15 cellular contexts compared by ENCODE assay signal in genomic region chr6:88775866-88776571, GRCh38.
DNase-seq lines count a peak whose midpoint lies in the region; ATAC-seq and TF ChIP-seq lines count a peak whose summit lies in the region.
"Had no signal": no experiment of that assay in that cellular context is flagged by ENCODE, and none has a peak within 500 bp of the region (broad histone marks: within the 10 kb centered on the region; RNA-seq: fewer than 3 reads in every experiment).

No MANE protein-coding gene starts in this region.

- no peak overlapping the region for H3K4me2 ChIP-seq in GM23338
- H3K4me2 ChIP-seq in SU-DHL-6 (ENCODE audit: low read depth, low read length, poor library complexity, severe bottlenecking) = no peak overlapping the region
- H3K4me2 ChIP-seq: PC-9 had no signal

- H4K20me1 ChIP-seq in GM23338 (replicated peaks; ENCODE audit: insufficient read depth) (no peaks in the 10 kb centered on the region), SU-DHL-6 (ENCODE audit: low read depth, low read length) (no peaks in the 10 kb centered on the region)

- H2AFZ ChIP-seq in GM23338 = no peak overlapping the region
- no peak overlapping the region for H2AFZ ChIP-seq in SU-DHL-6 (ENCODE audit: low read depth, low read length, severe bottlenecking)
- H2AFZ ChIP-seq: PC-9 had no signal

- peak overlapping the region in 1 of 2 donors; percentile 44 for H3K4me3 Mint-ChIP-seq in activated T-cell treated with anti-CD3 and anti-CD28 coated beads, Interleukin-2, amount 50 U/mL, for 72 hours
- H3K4me3 Mint-ChIP-seq in GM23338 = no peak overlapping the region
- H3K4me3 Mint-ChIP-seq: B cell; CD8-positive, alpha-beta T cell had no signal

- TF ChIP-seq CTCF in GM23338 (conservative IDR thresholded peaks at IDR 0.05; ENCODE audit: low read depth in 2 of 2) (no peak), SU-DHL-6 (IDR thresholded peaks at IDR 0.05; ENCODE audit: insufficient read depth, low read length, poor library complexity, severe bottlenecking) (no peak), GM13977 (IDR thresholded peaks at IDR 0.05; ENCODE audit: extremely low read depth, insufficient read depth, missing control alignments) (no peak)

- no peaks in the 10 kb centered on the region for H3K27me3 ChIP-seq in GM23338 (ENCODE audit: insufficient read depth)
- H3K27me3 ChIP-seq in SU-DHL-6 (ENCODE audit: low read length) = no peaks in the 10 kb centered on the region

- H3K27me3 Mint-ChIP-seq in activated T-cell treated with anti-CD3 and anti-CD28 coated beads, Interleukin-2, amount 50 U/mL, for 72 hours (ENCODE audit: low read depth) = no peaks in the 10 kb centered on the region
- peaks cover 4% of the 10 kb centered on the region for H3K27me3 Mint-ChIP-seq in GM23338 (ENCODE audit: insufficient read depth, low read depth, poor library complexity)
- H3K27me3 Mint-ChIP-seq: B cell had no signal

- peaks cover 9% of the 10 kb centered on the region; the same call in 1 of the 2 replicates for H3K9me3 ChIP-seq in SU-DHL-6 (ENCODE audit: insufficient read depth, low read length)

- DNase-seq in activated T-cell treated with anti-CD3 and anti-CD28 coated beads, Interleukin-2, amount 50 U/mL, for 72 hours = no peak
- DNase-seq in activated T-cell treated with anti-CD3 and anti-CD28 coated beads for 4 hours (no peak), GM23338 (ENCODE audit: low spot score) (no peak), GM13977 (ENCODE audit: low spot score) (no peak)
- no peak for DNase-seq in stimulated activated naive CD8-positive, alpha-beta T cell treated with anti-CD3 and anti-CD28 coated beads, Interleukin-15, Interleukin-2, amounts not matched to agents 100 U/mL and 50 U/mL, for 24 hours
- DNase-seq: CD8-positive, alpha-beta T cell; DMS79 treated with DMSO at 0.1 percent for 48 hours; KBM-7; NCI-H1092 treated with DMSO at 0.1 percent for 48 hours; NCI-H1694 treated with DMSO at 0.1 percent for 48 hours; NK-92 treated with Interleukin-12 subunit alpha and Interleukin-12 subunit beta, amount 100 ng/mL, for 24 hours; PC-9 had no signal

- no peak overlapping the region for H3K27ac ChIP-seq in GM23338 (ENCODE audit: low read depth)
- H3K27ac ChIP-seq in SU-DHL-6 (ENCODE audit: low read depth, low read length) = peak overlapping the region; percentile 45
- H3K27ac ChIP-seq: PC-9 had no signal

- no peak overlapping the region for H3K9ac ChIP-seq in SU-DHL-6 (ENCODE audit: low read length)

- ATAC-seq in activated T-cell treated with anti-CD3 and anti-CD28 coated beads, Interleukin-2, amount 50 U/mL, for 72 hours (replicated peaks in 1 of 2) = peak; percentile 36 to 80
- ATAC-seq in GM23338 (no peak), HG02610 (IDR thresholded peaks at IDR 0.05; ENCODE audit: unreplicated experiment) (no peak)
- peak; percentile 57 for ATAC-seq in stimulated activated naive CD8-positive, alpha-beta T cell treated with anti-CD3 and anti-CD28 coated beads, Interleukin-15, Interleukin-2, amounts not matched to agents 100 U/mL and 50 U/mL, for 24 hours
- ATAC-seq: CD8-positive, alpha-beta T cell had no signal

- H3K4me3 ChIP-seq in GM23338 (no peak overlapping the region), SU-DHL-6 (ENCODE audit: insufficient read depth, low read length, poor library complexity, severe bottlenecking) (no peak overlapping the region)
- H3K4me3 ChIP-seq: PC-9 had no signal

- no peaks in the 10 kb centered on the region for H3F3A ChIP-seq in GM23338 (replicated peaks; ENCODE audit: low read depth)
- peaks cover 14% of the 10 kb centered on the region; the same call in 1 of the 2 replicates for H3F3A ChIP-seq in SU-DHL-6 (ENCODE audit: insufficient read depth)

- H3K36me3 Mint-ChIP-seq in activated T-cell treated with anti-CD3 and anti-CD28 coated beads, Interleukin-2, amount 50 U/mL, for 72 hours (ENCODE audit: insufficient read depth in 2 of 2) = peaks cover 2 to 21% of the 10 kb centered on the region in 2 donors
- H3K36me3 Mint-ChIP-seq in GM23338 (ENCODE audit: low read depth) = peaks cover 20% of the 10 kb centered on the region

- H3K9me2 ChIP-seq in GM23338 (ENCODE audit: insufficient read depth) = no peaks in the 10 kb centered on the region
- no peaks in the 10 kb centered on the region for H3K9me2 ChIP-seq in SU-DHL-6 (replicated peaks; ENCODE audit: insufficient read depth, low read length)

- H3K4me1 ChIP-seq in GM23338 (ENCODE audit: insufficient read depth) = no peaks in the 10 kb centered on the region

- H3K9me3 Mint-ChIP-seq in activated T-cell treated with anti-CD3 and anti-CD28 coated beads, Interleukin-2, amount 50 U/mL, for 72 hours = peaks cover 2 to 3% of the 10 kb centered on the region in 2 donors
- no peaks in the 10 kb centered on the region; the same call in 2 of the 3 replicates for H3K9me3 Mint-ChIP-seq in GM23338
- H3K9me3 Mint-ChIP-seq: CD8-positive, alpha-beta T cell had no signal

- H3K4me1 Mint-ChIP-seq in activated T-cell treated with anti-CD3 and anti-CD28 coated beads, Interleukin-2, amount 50 U/mL, for 72 hours (ENCODE audit: low read depth) = peaks cover 26% of the 10 kb centered on the region
- H3K4me1 Mint-ChIP-seq in GM23338 = no peaks in the 10 kb centered on the region

- H3K36me3 ChIP-seq in GM23338 (ENCODE audit: insufficient read depth) = 0 out of 2 replicates have a peak, but pooled peaks cover 2% of the 10 kb centered on the region
- peaks cover 30% of the 10 kb centered on the region for H3K36me3 ChIP-seq in SU-DHL-6 (ENCODE audit: low read length)

- in situ Hi-C loops in GM13977 (cut with MboI; ENCODE audit: low pct_unique_long_range_greater_than_20kb, low sequenced_read_pairs, unreplicated experiment) = no loop called here

- peak overlapping the region; percentile 85 for H3K27ac Mint-ChIP-seq in activated T-cell treated with anti-CD3 and anti-CD28 coated beads, Interleukin-2, amount 50 U/mL, for 72 hours
- H3K27ac Mint-ChIP-seq in GM23338 = peak overlapping the region; percentile 14; the same call in 1 of the 2 replicates
- H3K27ac Mint-ChIP-seq: B cell; CD8-positive, alpha-beta T cell had no signal

- H3K79me2 ChIP-seq in GM23338 (replicated peaks; ENCODE audit: insufficient read depth) = no peaks in the 10 kb centered on the region
- peaks cover 11% of the 10 kb centered on the region; the same call in 1 of the 2 replicates for H3K79me2 ChIP-seq in SU-DHL-6 (ENCODE audit: insufficient read depth, low read length)

TF ChIP-seq in GM23338, 12 proteins besides CTCF, POLR2A, EP300 and RAD21:
- TF ChIP-seq ZNF114 (CRISPR knock-in tag; IDR thresholded peaks at IDR 0.05) = no peak
- no peak for TF ChIP-seq ZNF331 (CRISPR knock-in tag; IDR thresholded peaks at IDR 0.05; ENCODE audit: low read depth)
- TF ChIP-seq, protein P1, sequence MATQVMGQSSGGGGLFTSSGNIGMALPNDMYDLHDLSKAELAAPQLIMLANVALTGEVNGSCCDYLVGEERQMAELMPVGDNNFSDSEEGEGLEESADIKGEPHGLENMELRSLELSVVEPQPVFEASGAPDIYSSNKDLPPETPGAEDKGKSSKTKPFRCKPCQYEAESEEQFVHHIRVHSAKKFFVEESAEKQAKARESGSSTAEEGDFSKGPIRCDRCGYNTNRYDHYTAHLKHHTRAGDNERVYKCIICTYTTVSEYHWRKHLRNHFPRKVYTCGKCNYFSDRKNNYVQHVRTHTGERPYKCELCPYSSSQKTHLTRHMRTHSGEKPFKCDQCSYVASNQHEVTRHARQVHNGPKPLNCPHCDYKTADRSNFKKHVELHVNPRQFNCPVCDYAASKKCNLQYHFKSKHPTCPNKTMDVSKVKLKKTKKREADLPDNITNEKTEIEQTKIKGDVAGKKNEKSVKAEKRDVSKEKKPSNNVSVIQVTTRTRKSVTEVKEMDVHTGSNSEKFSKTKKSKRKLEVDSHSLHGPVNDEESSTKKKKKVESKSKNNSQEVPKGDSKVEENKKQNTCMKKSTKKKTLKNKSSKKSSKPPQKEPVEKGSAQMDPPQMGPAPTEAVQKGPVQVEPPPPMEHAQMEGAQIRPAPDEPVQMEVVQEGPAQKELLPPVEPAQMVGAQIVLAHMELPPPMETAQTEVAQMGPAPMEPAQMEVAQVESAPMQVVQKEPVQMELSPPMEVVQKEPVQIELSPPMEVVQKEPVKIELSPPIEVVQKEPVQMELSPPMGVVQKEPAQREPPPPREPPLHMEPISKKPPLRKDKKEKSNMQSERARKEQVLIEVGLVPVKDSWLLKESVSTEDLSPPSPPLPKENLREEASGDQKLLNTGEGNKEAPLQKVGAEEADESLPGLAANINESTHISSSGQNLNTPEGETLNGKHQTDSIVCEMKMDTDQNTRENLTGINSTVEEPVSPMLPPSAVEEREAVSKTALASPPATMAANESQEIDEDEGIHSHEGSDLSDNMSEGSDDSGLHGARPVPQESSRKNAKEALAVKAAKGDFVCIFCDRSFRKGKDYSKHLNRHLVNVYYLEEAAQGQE (IDR thresholded peaks at IDR 0.05; ENCODE audit: unreplicated experiment) = no peak
- TF ChIP-seq, protein P2, sequence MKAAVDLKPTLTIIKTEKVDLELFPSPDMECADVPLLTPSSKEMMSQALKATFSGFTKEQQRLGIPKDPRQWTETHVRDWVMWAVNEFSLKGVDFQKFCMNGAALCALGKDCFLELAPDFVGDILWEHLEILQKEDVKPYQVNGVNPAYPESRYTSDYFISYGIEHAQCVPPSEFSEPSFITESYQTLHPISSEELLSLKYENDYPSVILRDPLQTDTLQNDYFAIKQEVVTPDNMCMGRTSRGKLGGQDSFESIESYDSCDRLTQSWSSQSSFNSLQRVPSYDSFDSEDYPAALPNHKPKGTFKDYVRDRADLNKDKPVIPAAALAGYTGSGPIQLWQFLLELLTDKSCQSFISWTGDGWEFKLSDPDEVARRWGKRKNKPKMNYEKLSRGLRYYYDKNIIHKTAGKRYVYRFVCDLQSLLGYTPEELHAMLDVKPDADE (IDR thresholded peaks at IDR 0.05) = no peak
- TF ChIP-seq EZH2phosphoT487 (IDR thresholded peaks at IDR 0.05; ENCODE audit: unreplicated experiment) = no peak
- TF ChIP-seq CREB1 (CRISPR knock-in tag; IDR thresholded peaks at IDR 0.05; ENCODE audit: low read depth) = no peak
- no peak for TF ChIP-seq NANOG (IDR thresholded peaks at IDR 0.05; ENCODE audit: borderline replicate concordance)

Comparison
In these comparisons a context has a peak if more than half of its experiments do, and no peak if none do; other contexts are left out.
1. ATAC-seq: peak in activated T-cell treated with anti-CD3 and anti-CD28 coated beads, Interleukin-2, amount 50 U/mL, for 72 hours (2 of 2) and stimulated activated naive CD8-positive, alpha-beta T cell treated with anti-CD3 and anti-CD28 coated beads, Interleukin-15, Interleukin-2, amounts not matched to agents 100 U/mL and 50 U/mL, for 24 hours (single experiment); none in GM23338 (single experiment) and HG02610 (single experiment).